Comparison of ENCODE assay signal across 25 cellular contexts in genomic region chr7:143046334-143046935, GRCh38. TPM values are rescaled to one million over a fixed set of nuclear protein-coding genes. Genes with fewer than 3 reads are reported as not detected.
DNase-seq lines count a peak whose midpoint lies in the region; ATAC-seq and TF ChIP-seq lines count a peak whose summit lies in the region.
"Had no signal": no experiment of that assay in that cellular context is flagged by ENCODE, and none has a peak within 500 bp of the region (broad histone marks: within the 10 kb centered on the region; RNA-seq: fewer than 3 reads in every experiment).

No MANE protein-coding gene starts in this region.

- no peak overlapping the region for H3K4me3 Mint-ChIP-seq in WTC11
- H3K4me3 Mint-ChIP-seq: activated naive CD4-positive, alpha-beta T cell treated with anti-CD3 and anti-CD28 coated beads, Interleukin-2, amount 50 U/mL, for 24 hours; natural killer cell treated with Interleukin-12 subunit alpha and Interleukin-12 subunit beta and Interleukin-15 and Interleukin-18, amount 100 ng/mL, for 72 hours had no signal

- H3K27me3 ChIP-seq in BLaER1 treated with 17β-estradiol and CSF1 and Interleukin-3, amounts not matched to agents 10 nM and 100 nM = no peaks in the 10 kb centered on the region
- no peaks in the 10 kb centered on the region for H3K27me3 ChIP-seq in upper lobe of left lung
- H3K27me3 ChIP-seq: BLaER1, spleen had no signal

- no peak overlapping the region for H3K9ac ChIP-seq in BLaER1 treated with 17β-estradiol and CSF1 and Interleukin-3, amounts not matched to agents 10 nM and 100 nM
- H3K9ac ChIP-seq: BLaER1 had no signal

- H3K4me3 ChIP-seq in BLaER1 treated with 17β-estradiol and CSF1 and Interleukin-3, amounts not matched to agents 10 nM and 100 nM = no peak overlapping the region
- no peak overlapping the region for H3K4me3 ChIP-seq in HEK293 (ENCODE audit: low read depth, low read length)
- no peak overlapping the region for H3K4me3 ChIP-seq in upper lobe of left lung
- H3K4me3 ChIP-seq: BLaER1, spleen had no signal

- TF ChIP-seq CTCF in HEK293 (tag by site-specific recombination; IDR thresholded peaks at IDR 0.05) (no peak), upper lobe of left lung (IDR thresholded peaks at IDR 0.05) (no peak), WTC11 (IDR thresholded peaks at IDR 0.05) (no peak)

- no peaks in the 10 kb centered on the region for H3K9me3 Mint-ChIP-seq in WTC11
- H3K9me3 Mint-ChIP-seq: activated naive CD4-positive, alpha-beta T cell treated with anti-CD3 and anti-CD28 coated beads, Interleukin-2, amount 50 U/mL, for 24 hours; natural killer cell treated with Interleukin-12 subunit alpha and Interleukin-12 subunit beta and Interleukin-15 and Interleukin-18, amount 100 ng/mL, for 72 hours had no signal

- H3K9me3 ChIP-seq in BLaER1 treated with 17β-estradiol and CSF1 and Interleukin-3, amounts not matched to agents 10 nM and 100 nM (replicated peaks in 1 of 11) = no peaks in the 10 kb centered on the region
- H3K9me3 ChIP-seq in HEK293 (ENCODE audit: control insufficient read depth, insufficient read depth, low read depth, low read length) (no peaks in the 10 kb centered on the region), upper lobe of left lung (no peaks in the 10 kb centered on the region)
- H3K9me3 ChIP-seq: BLaER1, spleen had no signal

- H3K36me3 Mint-ChIP-seq in WTC11 = no peaks in the 10 kb centered on the region
- H3K36me3 Mint-ChIP-seq: activated naive CD4-positive, alpha-beta T cell treated with anti-CD3 and anti-CD28 coated beads, Interleukin-2, amount 50 U/mL, for 24 hours; natural killer cell treated with Interleukin-12 subunit alpha and Interleukin-12 subunit beta and Interleukin-15 and Interleukin-18, amount 100 ng/mL, for 72 hours had no signal

- POLR2A ChIA-PET in HEK293 (lab: Yijun Ruan, JAX) = no interaction called here
- POLR2A ChIA-PET in WTC11 (lab: Charles Lee) = no interaction called here

- H3K36me3 ChIP-seq in BLaER1 treated with 17β-estradiol and CSF1 and Interleukin-3, amounts not matched to agents 10 nM and 100 nM = no peaks in the 10 kb centered on the region
- H3K36me3 ChIP-seq in HEK293 (ENCODE audit: control insufficient read depth in 2 of 2, insufficient read depth in 1 of 2, low read length in 2 of 2) = no peaks in the 10 kb centered on the region
- H3K36me3 ChIP-seq in upper lobe of left lung = no peaks in the 10 kb centered on the region
- H3K36me3 ChIP-seq: BLaER1, spleen had no signal

- DNase-seq in NCI-H69 (lab: John Stamatoyannopoulos, UW) (peak; percentile 9), islet precursor cell (peak; percentile 6), upper lobe of left lung (no peak), WTC11 (ENCODE audit: low spot score) (no peak)
- no peak for DNase-seq in activated CD4-positive, alpha-beta T cell treated with anti-CD3 and anti-CD28 coated beads for 1 hour
- DNase-seq: activated CD4-positive, alpha-beta T cell treated with anti-CD3 and anti-CD28 coated beads, Interleukin-2, amount 50 U/mL, for 1 hour; amygdala; kidney; midbrain; NCI-H2029; NCI-H446; NK-92 treated with Interleukin-12 subunit alpha and Interleukin-12 subunit beta, amount 100 ng/mL, for 24 hours; PC-3; spleen had no signal

- TF ChIP-seq EP300 in upper lobe of left lung (IDR thresholded peaks at IDR 0.05) = no peak

- H3K27me3 Mint-ChIP-seq in WTC11 (ENCODE audit: low read depth) = no peaks in the 10 kb centered on the region; the same call in 1 of the 2 replicates

- peak overlapping the region in 2 of 11 experiments; percentile 6 to 44; a peak in 1 of 22 replicates for H3K27ac ChIP-seq in BLaER1 treated with 17β-estradiol and CSF1 and Interleukin-3, amounts not matched to agents 10 nM and 100 nM
- H3K27ac ChIP-seq in HEK293 (ENCODE audit: extremely low read depth, low read depth, low read length) (no peak overlapping the region), upper lobe of left lung (no peak overlapping the region)
- H3K27ac ChIP-seq: BLaER1, epithelial cell of prostate, spleen had no signal

- TF ChIP-seq POLR2A in upper lobe of left lung (IDR thresholded peaks at IDR 0.05) = no peak

- H3K4me1 Mint-ChIP-seq in WTC11 = no peaks in the 10 kb centered on the region
- H3K4me1 Mint-ChIP-seq: activated naive CD4-positive, alpha-beta T cell treated with anti-CD3 and anti-CD28 coated beads, Interleukin-2, amount 50 U/mL, for 24 hours had no signal

- CTCF ChIA-PET in HEK293 (lab: Yijun Ruan, JAX) = interaction anchor here (0.7 to 0.9 kb wide), 2 partner anchors 45 to 169 kb away, joined by 3 read pairs; no protein-coding TSS in a partner anchor
- CTCF ChIA-PET in WTC11 (lab: Charles Lee) = interaction anchor here (1.7 to 3.0 kb wide), 2 partner anchors 43 to 169 kb away, joined by 3 to 10 read pairs; no protein-coding TSS in a partner anchor

- H4K20me1 ChIP-seq in BLaER1 treated with 17β-estradiol and CSF1 and Interleukin-3, amounts not matched to agents 10 nM and 100 nM = no peaks in the 10 kb centered on the region
- H4K20me1 ChIP-seq: BLaER1 had no signal

- peak overlapping the region in 9 of 11 experiments; percentile 35 to 92 (median 86); a peak in 14 of 22 replicates for H3K4me2 ChIP-seq in BLaER1 treated with 17β-estradiol and CSF1 and Interleukin-3, amounts not matched to agents 10 nM and 100 nM

- H3K27ac Mint-ChIP-seq in WTC11 = no peak overlapping the region
- H3K27ac Mint-ChIP-seq: activated naive CD4-positive, alpha-beta T cell treated with anti-CD3 and anti-CD28 coated beads, Interleukin-2, amount 50 U/mL, for 24 hours; natural killer cell treated with Interleukin-12 subunit alpha and Interleukin-12 subunit beta and Interleukin-15 and Interleukin-18, amount 100 ng/mL, for 72 hours had no signal

- H3K4me1 ChIP-seq in BLaER1 treated with 17β-estradiol and CSF1 and Interleukin-3, amounts not matched to agents 10 nM and 100 nM = peaks cover 38 to 54% (median 47%) of the 10 kb centered on the region in 10 experiments
- H3K4me1 ChIP-seq in HEK293 (ENCODE audit: control insufficient read depth, insufficient read depth, low read length) (no peaks in the 10 kb centered on the region), upper lobe of left lung (no peaks in the 10 kb centered on the region)

- ATAC-seq in upper lobe of left lung (ENCODE audit: low FRiP score in 2 of 2) (no peak), WTC11 (no peak)
- ATAC-seq: HCT116; natural killer cell treated with Interleukin-12 subunit alpha and Interleukin-12 subunit beta and Interleukin-15 and Interleukin-18, amount 100 ng/mL, for 72 hours; PC-3 had no signal

- WGBS in upper lobe of left lung, 2 donors = 27 to 31% methylated on average over 4 of the region's 4 CpGs

TF ChIP-seq in HEK293, 187 proteins besides CTCF, POLR2A, EP300 and RAD21:
- TF ChIP-seq ZNF366 (tag by site-specific recombination; conservative IDR thresholded peaks at IDR 0.05) (no peak), ZNF302 (tag by site-specific recombination; IDR thresholded peaks at IDR 0.05; ENCODE audit: low read depth) (no peak), ZNF510 (tag by site-specific recombination; IDR thresholded peaks at IDR 0.05; ENCODE audit: insufficient replicate concordance) (no peak), TRIM28 (IDR thresholded peaks at IDR 0.05; ENCODE audit: borderline replicate concordance, low read length) (peak; percentile 84; the same call in 1 of the 2 replicates), TCF7L2 (IDR thresholded peaks at IDR 0.05; ENCODE audit: borderline replicate concordance, low read depth, low read length) (peak; percentile 82), ZNF169 (tag by site-specific recombination; IDR thresholded peaks at IDR 0.05) (no peak)

TF ChIP-seq in WTC11, 78 proteins besides CTCF, POLR2A, EP300 and RAD21 (continues in another document):
- TF ChIP-seq NFATC4 (CRISPR knock-in tag; IDR thresholded peaks at IDR 0.05) (no peak), TEAD1 (CRISPR knock-in tag; IDR thresholded peaks at IDR 0.05) (no peak), MXD4 (CRISPR knock-in tag; IDR thresholded peaks at IDR 0.05; ENCODE audit: borderline replicate concordance) (no peak), ZNF138 (CRISPR knock-in tag; conservative IDR thresholded peaks at IDR 0.05) (no peak), FOXP4 (CRISPR knock-in tag; IDR thresholded peaks at IDR 0.05) (no peak), RORB (CRISPR knock-in tag; IDR thresholded peaks at IDR 0.05) (no peak), ZNF416 (CRISPR knock-in tag; IDR thresholded peaks at IDR 0.05) (no peak), GRHL2 (CRISPR knock-in tag; IDR thresholded peaks at IDR 0.05; ENCODE audit: insufficient replicate concordance, severe bottlenecking) (no peak), ZNF396 (CRISPR knock-in tag; IDR thresholded peaks at IDR 0.05; ENCODE audit: borderline replicate concordance) (no peak), MYBL2 (CRISPR knock-in tag; IDR thresholded peaks at IDR 0.05) (no peak)
- TF ChIP-seq, protein P1, sequence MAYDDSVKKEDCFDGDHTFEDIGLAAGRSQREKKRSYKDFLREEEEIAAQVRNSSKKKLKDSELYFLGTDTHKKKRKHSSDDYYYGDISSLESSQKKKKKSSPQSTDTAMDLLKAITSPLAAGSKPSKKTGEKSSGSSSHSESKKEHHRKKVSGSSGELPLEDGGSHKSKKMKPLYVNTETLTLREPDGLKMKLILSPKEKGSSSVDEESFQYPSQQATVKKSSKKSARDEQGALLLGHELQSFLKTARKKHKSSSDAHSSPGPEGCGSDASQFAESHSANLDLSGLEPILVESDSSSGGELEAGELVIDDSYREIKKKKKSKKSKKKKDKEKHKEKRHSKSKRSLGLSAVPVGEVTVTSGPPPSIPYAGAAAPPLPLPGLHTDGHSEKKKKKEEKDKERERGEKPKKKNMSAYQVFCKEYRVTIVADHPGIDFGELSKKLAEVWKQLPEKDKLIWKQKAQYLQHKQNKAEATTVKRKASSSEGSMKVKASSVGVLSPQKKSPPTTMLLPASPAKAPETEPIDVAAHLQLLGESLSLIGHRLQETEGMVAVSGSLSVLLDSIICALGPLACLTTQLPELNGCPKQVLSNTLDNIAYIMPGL (CRISPR knock-in tag; IDR thresholded peaks at IDR 0.05) = no peak

RNA-seq across cellular contexts. Expression of gene OR6V1, which starts 5.7 kb away (rescaled TPM):
- total RNA-seq in upper lobe of left lung (not detected), WTC11 (2021) (not detected in 3 replicates)
- total RNA-seq: chondrocyte; fibroblast of villous mesenchyme; kidney; liver; natural killer cell treated with Interleukin-12 subunit alpha and Interleukin-12 subunit beta and Interleukin-15 and Interleukin-18, amount 100 ng/mL, for 72 hours; osteocyte; PC-3; spleen had no signal

RNA-seq across cellular contexts. Expression of gene OR9A2, which starts 19.5 kb away (rescaled TPM):
- total RNA-seq in upper lobe of left lung (not detected), WTC11 (2021) (not detected in 3 replicates)
- total RNA-seq: chondrocyte; fibroblast of villous mesenchyme; kidney; natural killer cell treated with Interleukin-12 subunit alpha and Interleukin-12 subunit beta and Interleukin-15 and Interleukin-18, amount 100 ng/mL, for 72 hours; osteocyte; PC-3 had no signal

Comparison
In these comparisons a context has a peak if more than half of its experiments do, and no peak if none do; other contexts are left out.
1. DNase-seq: peak in NCI-H69 (single experiment) and islet precursor cell (single experiment); none in upper lobe of left lung (0 of 2), WTC11 (single experiment) and activated CD4-positive, alpha-beta T cell treated with anti-CD3 and anti-CD28 coated beads for 1 hour (single experiment).